ENCODE assay signal across 9 cellular contexts in genomic region chr7:30845426-30846135, GRCh38.
DNase-seq lines count a peak whose midpoint lies in the region; ATAC-seq and TF ChIP-seq lines count a peak whose summit lies in the region.
"Had no signal": no experiment of that assay in that cellular context is flagged by ENCODE, and none has a peak within 500 bp of the region (broad histone marks: within the 10 kb centered on the region; RNA-seq: fewer than 3 reads in every experiment).

No MANE protein-coding gene starts in this region.

- DNase-seq in G401 (ENCODE audit: low spot score) (peak; percentile 98), ascending aorta (ENCODE audit: low spot score in 2 of 2) (peak in 1 of 2 donors; percentile 85), left cardiac atrium (peak; percentile 72), gastrocnemius medialis (peak in 1 of 2 donors; percentile 35), D341Med (ENCODE audit: low spot score) (no peak)
- DNase-seq: NCI-H2081 treated with DMSO at 0.1 percent for 48 hours had no signal

- H3K9me3 ChIP-seq in ascending aorta (no peaks in the 10 kb centered on the region), gastrocnemius medialis (no peaks in the 10 kb centered on the region)

- TF ChIP-seq CTCF in ascending aorta (IDR thresholded peaks at IDR 0.05) (no peak), gastrocnemius medialis (IDR thresholded peaks at IDR 0.05 in 4 of 5, conservative IDR thresholded peaks at IDR 0.05 in 1 of 5) (no peak)

- H3K4me1 ChIP-seq in ascending aorta: peaks cover 31 to 56% of the 10 kb centered on the region in 2 donors
- peaks cover 0 to 10% of the 10 kb centered on the region in 2 donors for H3K4me1 ChIP-seq in gastrocnemius medialis

- in situ Hi-C loops in G401 (cut with HindIII; ENCODE audit: low sequenced_read_pairs) (no loop called here), gastrocnemius medialis (cut with MboI; ENCODE audit: low sequenced_read_pairs in 4 of 4) (no loop called here)

- no peak for TF ChIP-seq POLR2A in gastrocnemius medialis (IDR thresholded peaks at IDR 0.05)

- H3K27me3 ChIP-seq in ascending aorta (no peaks in the 10 kb centered on the region), gastrocnemius medialis (no peaks in the 10 kb centered on the region)

- peak overlapping the region; percentile 91 to 93 for H3K27ac ChIP-seq in ascending aorta
- H3K27ac ChIP-seq in gastrocnemius medialis: peak overlapping the region; percentile 39 to 65 (median 56)

- intact Hi-C loops in ascending aorta (cut with DNase I) (no loop called here), left cardiac atrium (cut with DNase I) (no loop called here), gastrocnemius medialis (cut with DNase I; ENCODE audit: low total_unique reads) (no loop called here)

- ATAC-seq in left cardiac atrium (peak; percentile 51 to 65), gastrocnemius medialis (peak; percentile 49 to 52), HG03045 (IDR thresholded peaks at IDR 0.05; ENCODE audit: unreplicated experiment) (no peak), GM21619 (IDR thresholded peaks at IDR 0.05; ENCODE audit: unreplicated experiment) (no peak), HG03196 (IDR thresholded peaks at IDR 0.05; ENCODE audit: unreplicated experiment) (no peak)

- H3K4me3 ChIP-seq in ascending aorta (no peak overlapping the region), gastrocnemius medialis (no peak overlapping the region)

- no peaks in the 10 kb centered on the region for H3K36me3 ChIP-seq in ascending aorta
- H3K36me3 ChIP-seq in gastrocnemius medialis: no peaks in the 10 kb centered on the region

Comparison
In these comparisons a context has a peak if more than half of its experiments do, and no peak if none do; other contexts are left out.
1. ATAC-seq: peak in left cardiac atrium (2 of 2) and gastrocnemius medialis (2 of 2); none in HG03045 (single experiment), GM21619 (single experiment) and HG03196 (single experiment).